25 cellular contexts compared by ENCODE assay signal in the genomic region with DNA sequence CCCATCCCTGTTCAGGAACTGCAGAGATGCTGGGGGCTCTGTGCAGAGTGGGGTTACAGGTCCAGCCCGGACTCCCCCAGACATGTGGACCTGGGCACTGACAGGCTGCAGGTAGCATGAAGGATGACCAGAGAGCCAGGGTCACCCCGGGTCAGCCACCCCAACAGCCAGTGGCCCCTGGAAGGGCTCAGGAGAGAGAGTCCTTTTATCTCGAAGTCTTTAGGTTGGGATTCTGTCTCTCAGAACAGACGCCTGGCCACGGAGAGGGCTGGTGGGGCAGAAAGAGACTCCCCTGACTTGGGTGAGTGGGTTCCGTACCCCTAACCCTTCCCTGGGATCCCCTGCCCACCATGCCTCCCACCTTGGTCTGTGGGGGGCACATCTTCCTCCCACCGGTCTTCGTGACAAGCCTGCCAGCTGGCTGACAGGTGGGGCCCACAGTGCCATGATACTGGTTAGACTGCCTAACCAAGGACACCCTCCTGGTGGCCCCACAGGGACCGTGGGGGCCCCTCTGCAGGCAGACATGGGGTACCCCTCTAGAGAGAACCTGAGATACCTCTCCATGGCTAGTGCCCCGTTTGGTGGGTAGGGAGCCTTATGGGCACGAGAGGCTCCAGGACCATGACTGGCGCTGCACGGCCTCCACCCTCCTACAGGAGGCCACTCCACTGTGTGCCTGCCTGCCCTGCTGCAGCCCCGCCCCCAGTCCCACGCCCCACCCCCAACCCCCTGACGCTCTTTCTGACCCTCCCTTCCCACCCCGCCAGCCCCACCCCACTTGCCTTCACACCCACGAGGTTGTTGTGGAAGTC. TPM values are rescaled to one million over a fixed set of nuclear protein-coding genes. Genes with fewer than 3 reads are reported as not detected.
"Had no signal": no experiment of that assay in that cellular context is flagged by ENCODE, and none has a peak within 500 bp of the region (broad histone marks: within the 10 kb centered on the region; RNA-seq: fewer than 3 reads in every experiment).

No MANE protein-coding gene starts in this region.

- ATAC-seq: activated CD8-positive, alpha-beta T cell treated with anti-CD3 and anti-CD28 coated beads for 36 hours; activated naive CD4-positive, alpha-beta T cell treated with anti-CD3 and anti-CD28 coated beads, Interleukin-2, amount 50 U/mL, for 72 hours; activated T-cell treated with anti-CD3 and anti-CD28 coated beads, Interleukin-2, amount 50 U/mL, for 4 hours; naive thymus-derived CD8-positive, alpha-beta T cell; right lobe of liver; stimulated activated naive CD8-positive, alpha-beta T cell treated with anti-CD3 and anti-CD28 coated beads, Interleukin-15, Interleukin-2, amounts not matched to agents 100 U/mL and 50 U/mL, for 24 hours had no signal

- H3K4me3 Mint-ChIP-seq: activated B cell treated with CpG ODN at 0.5 μM for 24 hours; activated CD8-positive, alpha-beta T cell treated with anti-CD3 and anti-CD28 coated beads for 36 hours; activated T-cell treated with anti-CD3 and anti-CD28 coated beads, Interleukin-2, amount 50 U/mL, for 4 hours; central memory CD8-positive, alpha-beta T cell; dendritic cell treated with granulocyte-macrophage colony-stimulating factor and Interleukin-4, amounts not matched to agents 40 ng/mL and 50 ng/mL, for 4 days; naive thymus-derived CD8-positive, alpha-beta T cell; neural crest cell; T-helper 1 cell treated with Interleukin-12 subunit alpha and Interleukin-12 subunit beta and Interleukin-4 antibody, amounts not matched to agents 30 μg/mL and 1 μg/mL, for 36 hours had no signal

- H3K9me3 ChIP-seq: breast epithelium, lower lobe of right lung, right lobe of liver, testis, uterus had no signal

- H3K27ac Mint-ChIP-seq: activated B cell treated with CpG ODN at 0.5 μM for 24 hours; activated CD8-positive, alpha-beta T cell treated with anti-CD3 and anti-CD28 coated beads for 36 hours; activated naive CD4-positive, alpha-beta T cell treated with anti-CD3 and anti-CD28 coated beads, Interleukin-2, amount 50 U/mL, for 72 hours; activated T-helper 2 cell treated with anti-CD3 and anti-CD28 coated beads, Interferon-gamma antibody, Interleukin-2, Interleukin-4, amounts not matched to agents 10 μg/mL and 5 μg/mL and 100 μg/mL, durations not matched to agents 14 hours and 24 hours and 36 hours; dendritic cell treated with granulocyte-macrophage colony-stimulating factor and Interleukin-4, amounts not matched to agents 40 ng/mL and 50 ng/mL, for 4 days; T-helper 1 cell treated with Interleukin-12 subunit alpha and Interleukin-12 subunit beta and Interleukin-4 antibody, amounts not matched to agents 30 μg/mL and 1 μg/mL, for 36 hours had no signal

- H3K4me3 ChIP-seq: breast epithelium, lower lobe of right lung, right lobe of liver, skin epidermis, testis, uterus had no signal

- H3K36me3 ChIP-seq: breast epithelium, right lobe of liver, uterus had no signal

- H3K36me3 Mint-ChIP-seq: activated naive CD4-positive, alpha-beta T cell treated with anti-CD3 and anti-CD28 coated beads, Interleukin-2, amount 50 U/mL, for 72 hours; naive thymus-derived CD8-positive, alpha-beta T cell had no signal

- H3K27ac ChIP-seq: breast epithelium, epithelial cell of prostate, lower lobe of right lung, right lobe of liver, skin epidermis, testis, uterus had no signal

- H3K9me3 Mint-ChIP-seq: activated B cell treated with CpG ODN at 0.5 μM for 24 hours; activated CD8-positive, alpha-beta T cell treated with anti-CD3 and anti-CD28 coated beads for 36 hours; activated naive CD4-positive, alpha-beta T cell treated with anti-CD3 and anti-CD28 coated beads, Interleukin-2, amount 50 U/mL, for 72 hours; activated T-cell treated with anti-CD3 and anti-CD28 coated beads, Interleukin-2, amount 50 U/mL, for 4 hours; activated T-helper 2 cell treated with anti-CD3 and anti-CD28 coated beads, Interferon-gamma antibody, Interleukin-2, Interleukin-4, amounts not matched to agents 10 μg/mL and 5 μg/mL and 100 μg/mL, durations not matched to agents 14 hours and 24 hours and 36 hours; central memory CD8-positive, alpha-beta T cell; dendritic cell treated with granulocyte-macrophage colony-stimulating factor and Interleukin-4, amounts not matched to agents 40 ng/mL and 50 ng/mL, for 4 days; naive thymus-derived CD8-positive, alpha-beta T cell; neural crest cell; T-helper 1 cell treated with Interleukin-12 subunit alpha and Interleukin-12 subunit beta and Interleukin-4 antibody, amounts not matched to agents 30 μg/mL and 1 μg/mL, for 36 hours had no signal

- DNase-seq: activated B cell treated with CpG ODN at 0.5 μM for 24 hours; activated CD4-positive, alpha-beta T cell treated with anti-CD3 and anti-CD28 coated beads, Interleukin-2, amount 50 U/mL, for 1 hour; activated CD8-positive, alpha-beta T cell treated with anti-CD3 and anti-CD28 coated beads for 36 hours; activated T-cell treated with anti-CD3 and anti-CD28 coated beads, Interleukin-2, amount 50 U/mL, for 4 hours; effector CD4-positive, alpha-beta T cell; hippocampal formation; lower lobe of right lung; mesenchymal stem cell; naive thymus-derived CD8-positive, alpha-beta T cell; right lobe of liver; stimulated activated CD4-positive, alpha-beta T cell treated with anti-CD3 and anti-CD28 coated beads, Interleukin-12 subunit alpha, Interleukin-12 subunit beta, amount 100 ng/mL, for 4 hours; stimulated activated CD4-positive, alpha-beta T cell treated with anti-CD3 and anti-CD28 coated beads, Interleukin-4, amount 100 ng/mL, for 1 hour; stimulated activated naive CD8-positive, alpha-beta T cell treated with anti-CD3 and anti-CD28 coated beads, Interleukin-15, Interleukin-2, amounts not matched to agents 100 U/mL and 50 U/mL, for 24 hours; testis; trophoblast cell; uterus had no signal

- H3K4me1 ChIP-seq: breast epithelium, right lobe of liver, testis, uterus had no signal

- H3K4me1 Mint-ChIP-seq: activated B cell treated with CpG ODN at 0.5 μM for 24 hours; central memory CD8-positive, alpha-beta T cell had no signal

- H3K27me3 Mint-ChIP-seq: activated B cell treated with CpG ODN at 0.5 μM for 24 hours; activated CD8-positive, alpha-beta T cell treated with anti-CD3 and anti-CD28 coated beads for 36 hours; central memory CD8-positive, alpha-beta T cell; dendritic cell treated with granulocyte-macrophage colony-stimulating factor and Interleukin-4, amounts not matched to agents 40 ng/mL and 50 ng/mL, for 4 days; naive thymus-derived CD8-positive, alpha-beta T cell had no signal

- H3K27me3 ChIP-seq: breast epithelium, right lobe of liver, testis, uterus had no signal

RNA-seq across cellular contexts. Expression of a gene that starts 24.2 kb away (rescaled TPM):
- total RNA-seq: activated B cell treated with CpG ODN at 0.5 μM for 24 hours; activated CD8-positive, alpha-beta T cell treated with anti-CD3 and anti-CD28 coated beads for 36 hours; activated naive CD4-positive, alpha-beta T cell treated with anti-CD3 and anti-CD28 coated beads, Interleukin-2, amount 50 U/mL, for 72 hours; naive thymus-derived CD8-positive, alpha-beta T cell had no signal
- polyA plus RNA-seq: naive thymus-derived CD8-positive, alpha-beta T cell had no signal
